Comparison of ENCODE assay signal across 1 cellular context in genomic region chr9:127389391-127390242, GRCh38.
TF ChIP-seq lines count a peak whose summit lies in the region.

No MANE protein-coding gene starts in this region.

TF ChIP-seq in HEK293, 187 proteins besides CTCF, POLR2A, EP300 and RAD21:
- TF ChIP-seq PRDM10 (tag by site-specific recombination; IDR thresholded peaks at IDR 0.05) (peak; percentile 86), ZNF112 (tag by site-specific recombination; IDR thresholded peaks at IDR 0.05) (no peak), ZNF362 (tag by site-specific recombination; IDR thresholded peaks at IDR 0.05) (0 out of 2 replicates have a peak, but pooled peaks have one; percentile 74)
